Comparison of ENCODE assay signal across 24 cellular contexts in genomic region chr2:239168575-239168974, GRCh38.
DNase-seq lines count a peak whose midpoint lies in the region; ATAC-seq, FAIRE-seq and TF ChIP-seq lines count a peak whose summit lies in the region.
"Had no signal": no experiment of that assay in that cellular context is flagged by ENCODE, and none has a peak within 500 bp of the region (broad histone marks: within the 10 kb centered on the region; RNA-seq: fewer than 3 reads in every experiment).

No MANE protein-coding gene starts in this region.

- H3K27ac ChIP-seq in right lobe of liver (no peak overlapping the region), HepG2 (ENCODE audit: extremely low read length, insufficient read depth, low read length) (no peak overlapping the region), rectal smooth muscle tissue (ENCODE audit: low read depth, low read length) (peak overlapping the region; percentile 35)
- H3K27ac ChIP-seq: BLaER1 treated with 17β-estradiol and CSF1 and Interleukin-3, amounts not matched to agents 10 nM and 100 nM; body of pancreas; SJCRH30 had no signal

- no peaks in the 10 kb centered on the region for H3K27me3 ChIP-seq in right lobe of liver
- H3K27me3 ChIP-seq in HepG2 (ENCODE audit: control insufficient read depth in 1 of 2, insufficient read depth in 2 of 2, low read length in 2 of 2) = no peaks in the 10 kb centered on the region
- no peaks in the 10 kb centered on the region for H3K27me3 ChIP-seq in rectal smooth muscle tissue (ENCODE audit: control insufficient read depth, insufficient read depth, low read length)
- H3K27me3 ChIP-seq: BLaER1 treated with 17β-estradiol and CSF1 and Interleukin-3, amounts not matched to agents 10 nM and 100 nM; body of pancreas; SJCRH30 had no signal

- H3K79me2 ChIP-seq in HepG2 (ENCODE audit: insufficient read depth, low read length) = no peaks in the 10 kb centered on the region

- H3K4me1 ChIP-seq in right lobe of liver (no peaks in the 10 kb centered on the region), HepG2 (ENCODE audit: insufficient read depth, low read length) (no peaks in the 10 kb centered on the region), rectal smooth muscle tissue (ENCODE audit: control insufficient read depth, insufficient read depth, low read length) (peaks cover 16% of the 10 kb centered on the region)
- H3K4me1 ChIP-seq: body of pancreas, HAP-1, SJCRH30 had no signal

- H3K9me3 ChIP-seq in right lobe of liver (peaks cover 0 to 4% (median 0%) of the 10 kb centered on the region in 4 donors), HepG2 (ENCODE audit: low read length) (peaks cover 17% of the 10 kb centered on the region)

- POLR2A ChIA-PET in HepG2 (lab: Yijun Ruan, JAX) = no interaction called here

- in situ Hi-C loops in HepG2 (cut with HindIII; ENCODE audit: extremely low pct_ligation_motif_present, low pct_unique_long_range_greater_than_20kb) = no loop called here

- TF ChIP-seq CTCF in right lobe of liver (IDR thresholded peaks at IDR 0.05) = no peak
- no peak for TF ChIP-seq CTCF in HepG2 (CRISPR knock-in tag; IDR thresholded peaks at IDR 0.05)

- no peak for FAIRE-seq in HepG2 (lab: Jason Lieb, UNC)

- TF ChIP-seq RAD21 in HepG2 (CRISPR knock-in tag; IDR thresholded peaks at IDR 0.05) = no peak

- ATAC-seq in right lobe of liver (no peak), HepG2 (no peak), left lobe of liver (no peak), GM21447 (IDR thresholded peaks at IDR 0.05; ENCODE audit: unreplicated experiment) (no peak)
- ATAC-seq: body of pancreas; naive thymus-derived CD4-positive, alpha-beta T cell; Panc1 had no signal

- no peak overlapping the region for H3K9ac ChIP-seq in HepG2 (ENCODE audit: insufficient read depth, low read depth, low read length)
- H3K9ac ChIP-seq in rectal smooth muscle tissue (ENCODE audit: low read length) = no peak overlapping the region
- H3K9ac ChIP-seq: BLaER1 treated with 17β-estradiol and CSF1 and Interleukin-3, amounts not matched to agents 10 nM and 100 nM had no signal

- no peak overlapping the region for H2AFZ ChIP-seq in HepG2 (ENCODE audit: low read length)

- no TSS peak for BruUV-seq in HepG2 (replicated peaks; lab: Mats Ljungman, UMichigan)

- over 99% methylated on average over 12 of the region's 22 CpGs for WGBS in right lobe of liver (ENCODE audit: insufficient coverage, low coverage, low lambda C conversion rate, missing lambda C conversion rate)
- 98% methylated on average over 22 of the region's 22 CpGs for WGBS in HepG2 (ENCODE audit: low lambda C conversion rate)

- DNase-seq in right lobe of liver = peak in 2 of 3 donors; percentile 26 to 33
- no peak for DNase-seq in HepG2 (ENCODE audit: low spot score)
- DNase-seq in left lobe of liver (ENCODE audit: low spot score) = peak; percentile 31
- DNase-seq in HK-2 (ENCODE audit: unreplicated experiment) = no peak
- no peak for DNase-seq in NCI-H1092 (lab: John Stamatoyannopoulos, UW)
- DNase-seq: activated B cell treated with CpG ODN at 0.5 μM for 24 hours; activated CD4-positive, alpha-beta memory T cell treated with anti-CD3 and anti-CD28 coated beads for 36 hours; COR-L47; DMS53; NCI-H1105; NCI-H2029; NCI-H2227 treated with DMSO at 0.1 percent for 48 hours; NCI-H526 treated with DMSO at 0.1 percent for 48 hours; nucleus accumbens; retina; SJCRH30; stimulated activated CD4-positive, alpha-beta T cell treated with anti-CD3 and anti-CD28 coated beads, Interleukin-2, amount 100 ng/mL, for 48 hours had no signal

- H4K20me1 ChIP-seq in HepG2 (ENCODE audit: insufficient read depth, low read length) = no peaks in the 10 kb centered on the region

- no peak overlapping the region for H3K4me2 ChIP-seq in HepG2 (ENCODE audit: low read depth, low read length)
- H3K4me2 ChIP-seq: BLaER1 treated with 17β-estradiol and CSF1 and Interleukin-3, amounts not matched to agents 10 nM and 100 nM had no signal

- TF ChIP-seq POLR2A in right lobe of liver (IDR thresholded peaks at IDR 0.05) (no peak), HepG2 (IDR thresholded peaks at IDR 0.05; ENCODE audit: insufficient read depth in 1 of 2, low read depth in 2 of 2, low read length in 2 of 2) (no peak)

- intact Hi-C loops in right lobe of liver (cut with DNase I) (no loop called here), HepG2 (cut with micrococcal nuclease; ENCODE audit: unreplicated experiment) (no loop called here)

- CTCF ChIA-PET in HepG2 (lab: Yijun Ruan, JAX; ENCODE audit: low intra/inter-chr PET ratio, low total read pairs) = no interaction called here

- H3K36me3 ChIP-seq in right lobe of liver (peaks cover 0 to 2% (median 0%) of the 10 kb centered on the region in 4 donors), HepG2 (replicated peaks in 1 of 2; ENCODE audit: control insufficient read depth in 1 of 2, insufficient read depth in 2 of 2, low read length in 2 of 2) (peaks cover 3 to 21% of the 10 kb centered on the region in 2 experiments; a peak in 3 of 5 replicates), rectal smooth muscle tissue (ENCODE audit: control insufficient read depth, insufficient read depth, low read length) (peaks cover 3% of the 10 kb centered on the region)
- H3K36me3 ChIP-seq: HAP-1 had no signal

- H3K4me3 ChIP-seq in right lobe of liver (no peak overlapping the region), HepG2 (replicated peaks in 1 of 3; ENCODE audit: insufficient read depth in 1 of 3, low read depth in 2 of 3, low read length in 3 of 3) (no peak overlapping the region), rectal smooth muscle tissue (ENCODE audit: low read length) (no peak overlapping the region)
- H3K4me3 ChIP-seq: BLaER1 treated with 17β-estradiol and CSF1 and Interleukin-3, amounts not matched to agents 10 nM and 100 nM; body of pancreas; HAP-1; SJCRH30 had no signal

- TF ChIP-seq EP300 in HepG2 (IDR thresholded peaks at IDR 0.05; ENCODE audit: low read depth in 2 of 2, low read length in 2 of 2) (no peak), HepG2 (CRISPR knock-in tag; IDR thresholded peaks at IDR 0.05; ENCODE audit: borderline replicate concordance) (no peak)

TF ChIP-seq in HepG2, 621 proteins besides CTCF, POLR2A, EP300 and RAD21:
- TF ChIP-seq FOXK2 (IDR thresholded peaks at IDR 0.05) (no peak), SUZ12 (IDR thresholded peaks at IDR 0.05; ENCODE audit: low read depth, low read length) (no peak), NFRKB (IDR thresholded peaks at IDR 0.05) (no peak), FLYWCH1 (CRISPR knock-in tag; IDR thresholded peaks at IDR 0.05) (no peak)

Comparison
In these comparisons a context has a peak if more than half of its experiments do, and no peak if none do; other contexts are left out.
1. DNase-seq: peak in right lobe of liver (2 of 3) and left lobe of liver (single experiment); none in HepG2 (single experiment), HK-2 (single experiment) and NCI-H1092 (single experiment).